1 cellular context compared by ENCODE assay signal in genomic region chr11:117931971-117932370, GRCh38.
TF ChIP-seq lines count a peak whose summit lies in the region.

No MANE protein-coding gene starts in this region.

TF ChIP-seq in GM12878, 131 proteins besides CTCF, POLR2A, EP300 and RAD21 (continued from another document and continues in another):
- TF ChIP-seq, protein P1, sequence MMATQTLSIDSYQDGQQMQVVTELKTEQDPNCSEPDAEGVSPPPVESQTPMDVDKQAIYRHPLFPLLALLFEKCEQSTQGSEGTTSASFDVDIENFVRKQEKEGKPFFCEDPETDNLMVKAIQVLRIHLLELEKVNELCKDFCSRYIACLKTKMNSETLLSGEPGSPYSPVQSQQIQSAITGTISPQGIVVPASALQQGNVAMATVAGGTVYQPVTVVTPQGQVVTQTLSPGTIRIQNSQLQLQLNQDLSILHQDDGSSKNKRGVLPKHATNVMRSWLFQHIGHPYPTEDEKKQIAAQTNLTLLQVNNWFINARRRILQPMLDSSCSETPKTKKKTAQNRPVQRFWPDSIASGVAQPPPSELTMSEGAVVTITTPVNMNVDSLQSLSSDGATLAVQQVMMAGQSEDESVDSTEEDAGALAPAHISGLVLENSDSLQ (IDR thresholded peaks at IDR 0.05): no peak; the same call in 1 of the 2 replicates
- no peak for TF ChIP-seq HDAC2 (IDR thresholded peaks at IDR 0.05)
- no peak for TF ChIP-seq ZBED1 (IDR thresholded peaks at IDR 0.05; ENCODE audit: borderline replicate concordance)
- peak; percentile 88 for TF ChIP-seq YY1 (IDR thresholded peaks at IDR 0.05; ENCODE audit: low read depth, low read length)
- no peak for TF ChIP-seq NFXL1 (IDR thresholded peaks at IDR 0.05; ENCODE audit: borderline replicate concordance)
- TF ChIP-seq IRF5 (IDR thresholded peaks at IDR 0.05; ENCODE audit: borderline replicate concordance): no peak
- peak; percentile 81 for TF ChIP-seq IKZF2 (IDR thresholded peaks at IDR 0.05)
- no peak for TF ChIP-seq SRF (IDR thresholded peaks at IDR 0.05; ENCODE audit: low read depth in 2 of 2, low read length in 2 of 2)
- TF ChIP-seq EZH2 (IDR thresholded peaks at IDR 0.05; ENCODE audit: borderline replicate concordance, control insufficient read depth, low read depth, low read length): no peak
- TF ChIP-seq ZBTB11 (CRISPR knock-in tag; IDR thresholded peaks at IDR 0.05): no peak
- no peak for TF ChIP-seq SMAD5 (IDR thresholded peaks at IDR 0.05; ENCODE audit: low read depth)
- TF ChIP-seq, protein P2, sequence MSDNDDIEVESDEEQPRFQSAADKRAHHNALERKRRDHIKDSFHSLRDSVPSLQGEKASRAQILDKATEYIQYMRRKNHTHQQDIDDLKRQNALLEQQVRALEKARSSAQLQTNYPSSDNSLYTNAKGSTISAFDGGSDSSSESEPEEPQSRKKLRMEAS (IDR thresholded peaks at IDR 0.05; ENCODE audit: low read depth, low read length): no peak
- TF ChIP-seq BMI1 (IDR thresholded peaks at IDR 0.05; ENCODE audit: borderline replicate concordance): no peak
- TF ChIP-seq ATF7 (IDR thresholded peaks at IDR 0.05; ENCODE audit: low read depth): no peak; the same call in 1 of the 2 replicates
- no peak for TF ChIP-seq MEF2A (IDR thresholded peaks at IDR 0.05; ENCODE audit: insufficient read depth, low read depth, low read length)
- no peak for TF ChIP-seq EGR1 (IDR thresholded peaks at IDR 0.05; ENCODE audit: borderline replicate concordance in 1 of 2, low read depth in 2 of 2, low read length in 2 of 2)
- no peak for TF ChIP-seq NR2F1 (conservative IDR thresholded peaks at IDR 0.05)
- TF ChIP-seq SUZ12 (IDR thresholded peaks at IDR 0.05; ENCODE audit: unreplicated experiment): no peak
- no peak for TF ChIP-seq NFIC (IDR thresholded peaks at IDR 0.05; ENCODE audit: low read depth, low read length)
- TF ChIP-seq RUNX3 (IDR thresholded peaks at IDR 0.05; ENCODE audit: low read length): peak; percentile 50
- no peak for TF ChIP-seq SREBF1 (IDR thresholded peaks at IDR 0.05; ENCODE audit: low read length)
- TF ChIP-seq ZNF384 (IDR thresholded peaks at IDR 0.05; ENCODE audit: borderline replicate concordance, low read depth, low read length): no peak
- TF ChIP-seq SPI1 (IDR thresholded peaks at IDR 0.05; ENCODE audit: borderline replicate concordance, insufficient read depth, low read depth, low read length): no peak
- TF ChIP-seq SKIL (IDR thresholded peaks at IDR 0.05; ENCODE audit: low read depth, poor library complexity, severe bottlenecking): peak; percentile 43
- TF ChIP-seq NBN (IDR thresholded peaks at IDR 0.05): no peak
- no peak for TF ChIP-seq CBFB (IDR thresholded peaks at IDR 0.05; ENCODE audit: low read depth)
- TF ChIP-seq RFX5 (IDR thresholded peaks at IDR 0.05; ENCODE audit: low read depth, low read length): no peak
- TF ChIP-seq CHD1 (IDR thresholded peaks at IDR 0.05; ENCODE audit: low read depth, low read length): no peak
- no peak for TF ChIP-seq NR2C1 (IDR thresholded peaks at IDR 0.05)
- TF ChIP-seq RCOR1 (conservative IDR thresholded peaks at IDR 0.05; ENCODE audit: low read depth, low read length): no peak
- no peak for TF ChIP-seq POLR2AphosphoS5 (IDR thresholded peaks at IDR 0.05; ENCODE audit: low read length)
- no peak for TF ChIP-seq PML (IDR thresholded peaks at IDR 0.05; ENCODE audit: low read length)
- TF ChIP-seq EED (IDR thresholded peaks at IDR 0.05; ENCODE audit: low read depth): peak; percentile 92
- TF ChIP-seq ELK1 (IDR thresholded peaks at IDR 0.05; ENCODE audit: low read depth, low read length): no peak
- TF ChIP-seq, protein P3, sequence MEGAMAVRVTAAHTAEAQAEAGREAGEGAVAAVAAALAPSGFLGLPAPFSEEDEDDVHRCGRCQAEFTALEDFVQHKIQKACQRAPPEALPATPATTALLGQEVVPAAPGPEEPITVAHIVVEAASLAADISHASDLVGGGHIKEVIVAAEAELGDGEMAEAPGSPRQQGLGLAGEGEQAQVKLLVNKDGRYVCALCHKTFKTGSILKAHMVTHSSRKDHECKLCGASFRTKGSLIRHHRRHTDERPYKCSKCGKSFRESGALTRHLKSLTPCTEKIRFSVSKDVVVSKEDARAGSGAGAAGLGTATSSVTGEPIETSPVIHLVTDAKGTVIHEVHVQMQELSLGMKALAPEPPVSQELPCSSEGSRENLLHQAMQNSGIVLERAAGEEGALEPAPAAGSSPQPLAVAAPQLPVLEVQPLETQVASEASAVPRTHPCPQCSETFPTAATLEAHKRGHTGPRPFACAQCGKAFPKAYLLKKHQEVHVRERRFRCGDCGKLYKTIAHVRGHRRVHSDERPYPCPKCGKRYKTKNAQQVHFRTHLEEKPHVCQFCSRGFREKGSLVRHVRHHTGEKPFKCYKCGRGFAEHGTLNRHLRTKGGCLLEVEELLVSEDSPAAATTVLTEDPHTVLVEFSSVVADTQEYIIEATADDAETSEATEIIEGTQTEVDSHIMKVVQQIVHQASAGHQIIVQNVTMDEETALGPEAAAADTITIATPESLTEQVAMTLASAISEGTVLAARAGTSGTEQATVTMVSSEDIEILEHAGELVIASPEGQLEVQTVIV (IDR thresholded peaks at IDR 0.05; ENCODE audit: borderline replicate concordance, partially characterized antibody): no peak
- TF ChIP-seq KDM1A (IDR thresholded peaks at IDR 0.05; ENCODE audit: borderline replicate concordance): no peak
- TF ChIP-seq MEF2B (IDR thresholded peaks at IDR 0.05; ENCODE audit: partially characterized antibody, poor library complexity, severe bottlenecking): peak; percentile 68
- TF ChIP-seq ZNF622 (IDR thresholded peaks at IDR 0.05): no peak
- TF ChIP-seq GATAD2B (conservative IDR thresholded peaks at IDR 0.05; ENCODE audit: low read depth): peak; percentile 56; the same call in 1 of the 2 replicates
- TF ChIP-seq MXI1 (IDR thresholded peaks at IDR 0.05; ENCODE audit: low read depth, low read length): no peak
- no peak for TF ChIP-seq MLLT1 (IDR thresholded peaks at IDR 0.05)
- no peak for TF ChIP-seq ZNF24 (IDR thresholded peaks at IDR 0.05)
- TF ChIP-seq, protein P4, sequence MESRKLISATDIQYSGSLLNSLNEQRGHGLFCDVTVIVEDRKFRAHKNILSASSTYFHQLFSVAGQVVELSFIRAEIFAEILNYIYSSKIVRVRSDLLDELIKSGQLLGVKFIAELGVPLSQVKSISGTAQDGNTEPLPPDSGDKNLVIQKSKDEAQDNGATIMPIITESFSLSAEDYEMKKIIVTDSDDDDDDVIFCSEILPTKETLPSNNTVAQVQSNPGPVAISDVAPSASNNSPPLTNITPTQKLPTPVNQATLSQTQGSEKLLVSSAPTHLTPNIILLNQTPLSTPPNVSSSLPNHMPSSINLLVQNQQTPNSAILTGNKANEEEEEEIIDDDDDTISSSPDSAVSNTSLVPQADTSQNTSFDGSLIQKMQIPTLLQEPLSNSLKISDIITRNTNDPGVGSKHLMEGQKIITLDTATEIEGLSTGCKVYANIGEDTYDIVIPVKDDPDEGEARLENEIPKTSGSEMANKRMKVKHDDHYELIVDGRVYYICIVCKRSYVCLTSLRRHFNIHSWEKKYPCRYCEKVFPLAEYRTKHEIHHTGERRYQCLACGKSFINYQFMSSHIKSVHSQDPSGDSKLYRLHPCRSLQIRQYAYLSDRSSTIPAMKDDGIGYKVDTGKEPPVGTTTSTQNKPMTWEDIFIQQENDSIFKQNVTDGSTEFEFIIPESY (IDR thresholded peaks at IDR 0.05): no peak
- TF ChIP-seq MTA3 (IDR thresholded peaks at IDR 0.05; ENCODE audit: borderline replicate concordance, low read length): no peak
- no peak for TF ChIP-seq NFYA (IDR thresholded peaks at IDR 0.05; ENCODE audit: borderline replicate concordance, low read depth, low read length)
- peak in 1 of 2 experiments; percentile 45; a peak in 2 of 4 replicates for TF ChIP-seq ETV6 (conservative IDR thresholded peaks at IDR 0.05 in 1 of 2, IDR thresholded peaks at IDR 0.05 in 1 of 2; ENCODE audit: borderline replicate concordance in 1 of 2, low read depth in 1 of 2)
- TF ChIP-seq SMAD1 (IDR thresholded peaks at IDR 0.05; ENCODE audit: low read depth, partially characterized antibody): peak; percentile 97
- no peak for TF ChIP-seq CHD2 (IDR thresholded peaks at IDR 0.05; ENCODE audit: borderline replicate concordance, low read depth, low read length)
- no peak for TF ChIP-seq FOS (IDR thresholded peaks at IDR 0.05; ENCODE audit: borderline replicate concordance, extremely low read depth, insufficient read length)
- TF ChIP-seq TCF7 (IDR thresholded peaks at IDR 0.05; ENCODE audit: borderline replicate concordance): no peak
- no peak for TF ChIP-seq ASH2L (IDR thresholded peaks at IDR 0.05; ENCODE audit: borderline replicate concordance, low read depth)
- TF ChIP-seq LARP7 (IDR thresholded peaks at IDR 0.05): no peak
- TF ChIP-seq RELA (IDR thresholded peaks at IDR 0.05; ENCODE audit: borderline replicate concordance, partially characterized antibody): peak; percentile 31
- TF ChIP-seq BACH1 (IDR thresholded peaks at IDR 0.05; ENCODE audit: borderline replicate concordance): no peak
- no peak for TF ChIP-seq HCFC1 (IDR thresholded peaks at IDR 0.05; ENCODE audit: low read length)
- TF ChIP-seq STAT3 (IDR thresholded peaks at IDR 0.05; ENCODE audit: low read depth, low read length): no peak
- TF ChIP-seq POU2F2 (IDR thresholded peaks at IDR 0.05; ENCODE audit: borderline replicate concordance, low read depth, low read length): peak; percentile 74; the same call in 1 of the 3 replicates
